28 cellular contexts compared by ENCODE assay signal in genomic region chr3:5214352-5214751, GRCh38. TPM values are rescaled to one million over a fixed set of nuclear protein-coding genes. Genes with fewer than 3 reads are reported as not detected.
DNase-seq lines count a peak whose midpoint lies in the region; ATAC-seq, FAIRE-seq and TF ChIP-seq lines count a peak whose summit lies in the region.
"Had no signal": no experiment of that assay in that cellular context is flagged by ENCODE, and none has a peak within 500 bp of the region (broad histone marks: within the 10 kb centered on the region; RNA-seq: fewer than 3 reads in every experiment).

No MANE protein-coding gene starts in this region.

- peaks cover 76% of the 10 kb centered on the region for H3K36me3 Mint-ChIP-seq in activated CD4-positive, alpha-beta T cell treated with anti-CD3 and anti-CD28 coated beads, Interleukin-2, amount 10 ng/mL, durations not matched to agents 7 days and 5 days (ENCODE audit: low read depth)
- H3K36me3 Mint-ChIP-seq in T-helper 17 cell (ENCODE audit: low read depth) = peaks cover 20% of the 10 kb centered on the region
- peaks cover 74% of the 10 kb centered on the region for H3K36me3 Mint-ChIP-seq in endodermal cell (ENCODE audit: low read depth)

- no peaks in the 10 kb centered on the region for H3K27me3 Mint-ChIP-seq in activated CD4-positive, alpha-beta T cell treated with anti-CD3 and anti-CD28 coated beads, Interleukin-2, amount 10 ng/mL, durations not matched to agents 7 days and 5 days
- H3K27me3 Mint-ChIP-seq in T-helper 17 cell = no peaks in the 10 kb centered on the region
- no peaks in the 10 kb centered on the region for H3K27me3 Mint-ChIP-seq in endodermal cell (ENCODE audit: insufficient read depth)
- H3K27me3 Mint-ChIP-seq: activated naive CD4-positive, alpha-beta T cell treated with anti-CD3 and anti-CD28 coated beads, Interleukin-2, amount 10 ng/mL, durations not matched to agents 7 days and 5 days; dendritic cell treated with granulocyte-macrophage colony-stimulating factor and Interleukin-4, amounts not matched to agents 40 ng/mL and 50 ng/mL, for 4 days had no signal

- no peak overlapping the region for H2AFZ ChIP-seq in Karpas-422 (ENCODE audit: low read length)

- CTCF ChIA-PET in activated CD4-positive, alpha-beta T cell treated with anti-CD3 and anti-CD28 coated beads, Interleukin-2, amount 10 ng/mL, durations not matched to agents 7 days and 5 days (lab: Charles Lee) = interaction anchor here (1.0 kb wide), 1 partner anchor 18 kb away, joined by 3 read pairs; no protein-coding TSS in a partner anchor

- peak overlapping the region in 6 of 11 experiments; percentile 3 to 50 (median 37); a peak in 9 of 22 replicates for H3K9ac ChIP-seq in BLaER1 treated with 17β-estradiol and CSF1 and Interleukin-3, amounts not matched to agents 10 nM and 100 nM
- H3K9ac ChIP-seq in endodermal cell (ENCODE audit: extremely low read depth, low read length, poor library complexity, severe bottlenecking) (no peak overlapping the region), Karpas-422 (ENCODE audit: low read length) (no peak overlapping the region)

- H3K36me3 ChIP-seq in BLaER1 treated with 17β-estradiol and CSF1 and Interleukin-3, amounts not matched to agents 10 nM and 100 nM = peaks cover 97 to 100% (median 99%) of the 10 kb centered on the region in 11 experiments
- H3K36me3 ChIP-seq in endodermal cell (ENCODE audit: control insufficient read depth, insufficient read depth, low read length) (peaks cover 79% of the 10 kb centered on the region), Karpas-422 (ENCODE audit: insufficient read depth, low read length) (peaks cover 81% of the 10 kb centered on the region)

- 79 to 91% methylated on average over 5 to 9 of the region's 9 CpGs for WGBS in endodermal cell (ENCODE audit: insufficient coverage in 1 of 2, insufficient read length in 1 of 2), 2 experiments

- FAIRE-seq in D721Med (lab: Jason Lieb, UNC) = no peak
- FAIRE-seq: endometrium, K562 had no signal

- no peak for DNase-seq in activated CD4-positive, alpha-beta T cell treated with anti-CD3 and anti-CD28 coated beads, Interleukin-2, amount 10 ng/mL, durations not matched to agents 7 days and 5 days
- no peak for DNase-seq in activated CD4-positive, alpha-beta T cell treated with anti-CD3 and anti-CD28 coated beads for 4 hours
- DNase-seq in T-helper 17 cell = no peak
- DNase-seq in endodermal cell = peak; percentile 30
- no peak for DNase-seq in Karpas-422
- DNase-seq in D721Med (ENCODE audit: insufficient read length, low spot score) = no peak
- DNase-seq in stimulated activated CD4-positive, alpha-beta T cell treated with anti-CD3 and anti-CD28 coated beads, Interleukin-1b, Interleukin-23, amount 100 ng/mL, for 48 hours = no peak
- DNase-seq: activated naive CD4-positive, alpha-beta T cell treated with anti-CD3 and anti-CD28 coated beads, Interleukin-2, amount 10 ng/mL, durations not matched to agents 7 days and 5 days; aorta; esophagus squamous epithelium; foreskin melanocyte; MG63; NCI-H1417; NCI-H2081; NCI-H2227 treated with DMSO at 0.1 percent for 48 hours; NCI-H526 treated with DMSO at 0.1 percent for 48 hours; SHP77 treated with DMSO at 0.1 percent for 48 hours; transverse colon had no signal

- no peaks in the 10 kb centered on the region for H3K27me3 ChIP-seq in BLaER1 treated with 17β-estradiol and CSF1 and Interleukin-3, amounts not matched to agents 10 nM and 100 nM
- H3K27me3 ChIP-seq in endodermal cell (ENCODE audit: control insufficient read depth, insufficient read depth, low read length, poor library complexity, severe bottlenecking) (no peaks in the 10 kb centered on the region), Karpas-422 (ENCODE audit: low read length) (no peaks in the 10 kb centered on the region)
- H3K27me3 ChIP-seq: cardiac muscle cell, esophagus squamous epithelium, MG63, transverse colon had no signal

- peak overlapping the region in 1 of 11 experiments; percentile 4; a peak in 1 of 22 replicates for H3K4me2 ChIP-seq in BLaER1 treated with 17β-estradiol and CSF1 and Interleukin-3, amounts not matched to agents 10 nM and 100 nM
- H3K4me2 ChIP-seq in Karpas-422 (ENCODE audit: low read depth, low read length, poor library complexity, severe bottlenecking) = no peak overlapping the region

- no peak for TF ChIP-seq CTCF in endodermal cell (conservative IDR thresholded peaks at IDR 0.05)
- no peak for TF ChIP-seq CTCF in D721Med (IDR thresholded peaks at IDR 0.05; ENCODE audit: insufficient read depth, missing control alignments)

- peaks cover 3% of the 10 kb centered on the region for H3K4me1 Mint-ChIP-seq in activated CD4-positive, alpha-beta T cell treated with anti-CD3 and anti-CD28 coated beads, Interleukin-2, amount 10 ng/mL, durations not matched to agents 7 days and 5 days
- H3K4me1 Mint-ChIP-seq in T-helper 17 cell (peaks cover 17% of the 10 kb centered on the region), endodermal cell (peaks cover 59% of the 10 kb centered on the region)
- H3K4me1 Mint-ChIP-seq: activated naive CD4-positive, alpha-beta T cell treated with anti-CD3 and anti-CD28 coated beads, Interleukin-2, amount 10 ng/mL, durations not matched to agents 7 days and 5 days had no signal

- no peaks in the 10 kb centered on the region for H3K9me3 Mint-ChIP-seq in activated CD4-positive, alpha-beta T cell treated with anti-CD3 and anti-CD28 coated beads, Interleukin-2, amount 10 ng/mL, durations not matched to agents 7 days and 5 days
- no peaks in the 10 kb centered on the region for H3K9me3 Mint-ChIP-seq in endodermal cell
- H3K9me3 Mint-ChIP-seq: activated naive CD4-positive, alpha-beta T cell treated with anti-CD3 and anti-CD28 coated beads, Interleukin-2, amount 10 ng/mL, durations not matched to agents 7 days and 5 days; dendritic cell treated with granulocyte-macrophage colony-stimulating factor and Interleukin-4, amounts not matched to agents 40 ng/mL and 50 ng/mL, for 4 days had no signal

- peaks cover 6% of the 10 kb centered on the region; the same call in 1 of the 2 replicates for H3K79me2 ChIP-seq in Karpas-422 (ENCODE audit: low read length)

- H3K9me2 ChIP-seq in Karpas-422 (replicated peaks; ENCODE audit: insufficient read depth, low read length) = no peaks in the 10 kb centered on the region

- H3K4me3 Mint-ChIP-seq in activated CD4-positive, alpha-beta T cell treated with anti-CD3 and anti-CD28 coated beads, Interleukin-2, amount 10 ng/mL, durations not matched to agents 7 days and 5 days = no peak overlapping the region
- H3K4me3 Mint-ChIP-seq in T-helper 17 cell (no peak overlapping the region), endodermal cell (no peak overlapping the region)
- H3K4me3 Mint-ChIP-seq: activated naive CD4-positive, alpha-beta T cell treated with anti-CD3 and anti-CD28 coated beads, Interleukin-2, amount 10 ng/mL, durations not matched to agents 7 days and 5 days; dendritic cell treated with granulocyte-macrophage colony-stimulating factor and Interleukin-4, amounts not matched to agents 40 ng/mL and 50 ng/mL, for 4 days had no signal

- peak overlapping the region in 7 of 11 experiments; percentile 10 to 43 (median 30); a peak in 7 of 22 replicates for H3K27ac ChIP-seq in BLaER1 treated with 17β-estradiol and CSF1 and Interleukin-3, amounts not matched to agents 10 nM and 100 nM
- H3K27ac ChIP-seq in endodermal cell (ENCODE audit: low read depth, low read length) = no peak overlapping the region
- no peak overlapping the region for H3K27ac ChIP-seq in Karpas-422 (ENCODE audit: low read length)
- H3K27ac ChIP-seq: cardiac muscle cell, esophagus squamous epithelium, prostate gland, transverse colon, VCaP had no signal

- H3K9me3 ChIP-seq in BLaER1 treated with 17β-estradiol and CSF1 and Interleukin-3, amounts not matched to agents 10 nM and 100 nM (replicated peaks in 1 of 11) = no peaks in the 10 kb centered on the region
- H3K9me3 ChIP-seq in T-helper 17 cell (ENCODE audit: control insufficient read depth, low read length, poor library complexity, severe bottlenecking) (no peaks in the 10 kb centered on the region), endodermal cell (ENCODE audit: control insufficient read depth, low read length) (no peaks in the 10 kb centered on the region), Karpas-422 (ENCODE audit: low read length) (no peaks in the 10 kb centered on the region)
- H3K9me3 ChIP-seq: esophagus squamous epithelium, MG63, prostate gland, transverse colon had no signal

- peaks cover 47 to 82% (median 58%) of the 10 kb centered on the region in 10 experiments for H3K4me1 ChIP-seq in BLaER1 treated with 17β-estradiol and CSF1 and Interleukin-3, amounts not matched to agents 10 nM and 100 nM
- H3K4me1 ChIP-seq in endodermal cell (ENCODE audit: control insufficient read depth, insufficient read depth, low read length) = no peaks in the 10 kb centered on the region
- peaks cover 10% of the 10 kb centered on the region for H3K4me1 ChIP-seq in Karpas-422 (ENCODE audit: low read length)

- ATAC-seq in T-helper 17 cell = no peak
- ATAC-seq: HCT116, K562, Panc1 had no signal

- peak overlapping the region; percentile 28 for H3K27ac Mint-ChIP-seq in activated CD4-positive, alpha-beta T cell treated with anti-CD3 and anti-CD28 coated beads, Interleukin-2, amount 10 ng/mL, durations not matched to agents 7 days and 5 days
- H3K27ac Mint-ChIP-seq in T-helper 17 cell (peak overlapping the region; percentile 74), endodermal cell (peak overlapping the region; percentile 42)
- H3K27ac Mint-ChIP-seq: activated naive CD4-positive, alpha-beta T cell treated with anti-CD3 and anti-CD28 coated beads, Interleukin-2, amount 10 ng/mL, durations not matched to agents 7 days and 5 days had no signal

- POLR2A ChIA-PET in activated CD4-positive, alpha-beta T cell treated with anti-CD3 and anti-CD28 coated beads, Interleukin-2, amount 10 ng/mL, durations not matched to agents 7 days and 5 days (lab: Charles Lee) = no interaction called here

- H3K4me3 ChIP-seq in BLaER1 treated with 17β-estradiol and CSF1 and Interleukin-3, amounts not matched to agents 10 nM and 100 nM = no peak overlapping the region
- H3K4me3 ChIP-seq in endodermal cell (ENCODE audit: low read length) (no peak overlapping the region), Karpas-422 (ENCODE audit: low read length) (no peak overlapping the region)
- H3K4me3 ChIP-seq: cardiac muscle cell, esophagus squamous epithelium, K562, lung, MG63, prostate gland, transverse colon had no signal

- H4K20me1 ChIP-seq in BLaER1 treated with 17β-estradiol and CSF1 and Interleukin-3, amounts not matched to agents 10 nM and 100 nM = peaks cover 88 to 100% (median 99%) of the 10 kb centered on the region in 11 experiments; a peak in 21 of 22 replicates
- peaks cover 7% of the 10 kb centered on the region; the same call in 1 of the 2 replicates for H4K20me1 ChIP-seq in Karpas-422 (ENCODE audit: insufficient read depth, low read depth, low read length)

RNA-seq across cellular contexts. Expression of gene EDEM1, which starts 26.8 kb away (rescaled TPM):
- total RNA-seq in activated CD4-positive, alpha-beta T cell treated with anti-CD3 and anti-CD28 coated beads, Interleukin-2, amount 10 ng/mL, durations not matched to agents 7 days and 5 days = 10 to 100 TPM; 80.1 to 94.1 TPM
- 100 to 1,000 TPM; 109 to 111 TPM for total RNA-seq in T-helper 17 cell
- total RNA-seq in endodermal cell = 10 to 100 TPM; 24.5 to 28.1 TPM
- 10.5 TPM for polyA plus RNA-seq in endodermal cell (2013, experiment 1 of 2)
- polyA plus RNA-seq in endodermal cell (2013, experiment 2 of 2) = 11.2 TPM
- 68.8 and 134 TPM in 2 replicates for total RNA-seq in Karpas-422 (2014; rRNA removed; shearing (Covaris generic); ENCODE audit: low replicate concordance)

Comparison
In these comparisons a context has a peak if more than half of its experiments do, and no peak if none do; other contexts are left out.
1. H3K27ac ChIP-seq: peak in BLaER1 treated with 17β-estradiol and CSF1 and Interleukin-3, amounts not matched to agents 10 nM and 100 nM (7 of 11); none in endodermal cell (single experiment) and Karpas-422 (single experiment).
2. H3K9ac ChIP-seq: peak in BLaER1 treated with 17β-estradiol and CSF1 and Interleukin-3, amounts not matched to agents 10 nM and 100 nM (6 of 11); none in endodermal cell (single experiment) and Karpas-422 (single experiment).
3. Peak in every context shown above with its lines, with median percentiles within 50 percentile points of each other: H3K27ac Mint-ChIP-seq.